In the genomic region with DNA sequence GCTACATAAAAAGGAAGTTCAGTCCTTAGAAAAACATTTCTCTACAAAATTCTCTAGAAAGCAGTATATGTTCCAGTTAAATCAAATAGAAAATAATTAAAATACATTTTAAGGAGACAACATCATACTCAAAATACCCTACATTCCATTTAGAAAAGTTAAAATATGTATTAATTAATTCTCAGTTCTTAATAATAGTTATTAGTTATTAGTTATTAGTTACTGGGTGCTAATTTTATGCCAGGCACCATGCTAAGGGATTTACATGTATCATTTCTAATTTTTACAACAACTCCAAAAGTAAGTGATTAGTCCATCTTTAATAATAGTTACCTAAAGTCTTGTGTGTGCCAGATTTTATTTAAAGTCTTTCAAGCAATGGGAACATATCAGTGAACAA, we compare ENCODE assay signal across 25 cellular contexts.
"Had no signal": no experiment of that assay in that cellular context is flagged by ENCODE, and none has a peak within 500 bp of the region (broad histone marks: within the 10 kb centered on the region; RNA-seq: fewer than 3 reads in every experiment).

No MANE protein-coding gene starts in this region.

- H3K4me3 ChIP-seq: lung, neural progenitor cell, smooth muscle cell, testis, thyroid gland, transverse colon, upper lobe of left lung, vagina had no signal

- H3K27me3 ChIP-seq: neural progenitor cell, neutrophil, testis, thyroid gland, transverse colon, upper lobe of left lung, vagina had no signal

- DNase-seq: hippocampal formation; mesendoderm; naive B cell; natural killer cell; nephron progenitor cell; occipital lobe; right cardiac atrium; stimulated activated CD4-positive, alpha-beta T cell treated with anti-CD3 and anti-CD28 coated beads, Interleukin-1b, Interleukin-23, amount 100 ng/mL, for 48 hours; stimulated activated CD4-positive, alpha-beta T cell treated with anti-CD3 and anti-CD28 coated beads, Interleukin-2, amount 100 ng/mL, for 48 hours; stimulated activated CD4-positive, alpha-beta T cell treated with anti-CD3 and anti-CD28 coated beads, Interleukin-4, amount 100 ng/mL, for 4 hours; stimulated activated CD8-positive, alpha-beta memory T cell treated with anti-CD3 and anti-CD28 coated beads, Interleukin-4, amount 100 ng/mL, for 48 hours; stimulated activated naive CD4-positive, alpha-beta T cell treated with Interleukin-2 at 50 U/mL for 16 hours; stimulated activated naive CD8-positive, alpha-beta T cell treated with anti-CD3 and anti-CD28 coated beads, Interleukin-15, amount 100 ng/mL, for 72 hours; testis; thyroid gland; transverse colon; upper lobe of left lung had no signal

- H3K4me1 ChIP-seq: neural progenitor cell, testis, vagina had no signal

- H2AFZ ChIP-seq: neural progenitor cell had no signal

- H3K9me3 ChIP-seq: neutrophil, testis, thyroid gland, transverse colon, upper lobe of left lung, vagina had no signal

- ATAC-seq: left lobe of liver; natural killer cell; right cardiac atrium; sciatic nerve; stimulated activated memory B cell treated with anti-CD40 and anti-IgM and Interleukin-4, amounts not matched to agents 10 μg/mL and 1 μg/mL and 100 μg/mL, for 72 hours; stimulated activated naive CD8-positive, alpha-beta T cell treated with anti-CD3 and anti-CD28 coated beads, Interleukin-15, amount 100 ng/mL, for 72 hours had no signal

- H3K36me3 ChIP-seq: neural progenitor cell had no signal

- H3K4me2 ChIP-seq: neural progenitor cell, smooth muscle cell had no signal

- H3K9ac ChIP-seq: neural progenitor cell had no signal

- H3K27ac ChIP-seq: neural progenitor cell, neutrophil, testis, vagina had no signal
